ENCODE assay signal across 29 cellular contexts in genomic region chr12:38772427-38772826, GRCh38.
"Had no signal": no experiment of that assay in that cellular context is flagged by ENCODE, and none has a peak within 500 bp of the region (broad histone marks: within the 10 kb centered on the region; RNA-seq: fewer than 3 reads in every experiment).

No MANE protein-coding gene starts in this region.

- H3K79me2 ChIP-seq: hepatocyte had no signal

- H3K4me3 Mint-ChIP-seq: mesothelial cell of epicardium, nephron had no signal

- H3K9me3 Mint-ChIP-seq: activated T-cell treated with anti-CD3 and anti-CD28 coated beads, Interleukin-2, amount 50 U/mL, for 4 hours; immature natural killer cell; mesothelial cell of epicardium; nephron; stimulated activated naive CD8-positive, alpha-beta T cell treated with anti-CD3 and anti-CD28 coated beads, Interleukin-15, amount 100 ng/mL, for 72 hours; T-helper 2 cell treated with Interferon-gamma antibody and Interleukin-4, amounts not matched to agents 5 μg/mL and 100 μg/mL, for 36 hours had no signal

- H2AFZ ChIP-seq: hepatocyte had no signal

- H3K27ac Mint-ChIP-seq: mesothelial cell of epicardium, nephron had no signal

- H3K4me1 Mint-ChIP-seq: mesothelial cell of epicardium, nephron had no signal

- H3K4me3 ChIP-seq: ascending aorta, hepatocyte, ovary, prostate gland, transverse colon had no signal

- ATAC-seq: esophagus mucosa, left ventricle myocardium superior had no signal

- H3K36me3 Mint-ChIP-seq: mesothelial cell of epicardium had no signal

- H3K9me3 ChIP-seq: adrenal gland, ascending aorta, neutrophil, ovary, prostate gland, transverse colon had no signal

- DNase-seq: activated CD4-positive, alpha-beta T cell treated with anti-CD3 and anti-CD28 coated beads for 1 hour; activated CD8-positive, alpha-beta memory T cell treated with anti-CD3 and anti-CD28 coated beads for 24 hours; activated CD8-positive, alpha-beta memory T cell treated with anti-CD3 and anti-CD28 coated beads, Interleukin-2, amount 50 U/mL, for 48 hours; activated T-cell treated with anti-CD3 and anti-CD28 coated beads, Interleukin-2, amount 50 U/mL, for 4 hours; adrenal gland; brain microvascular endothelial cell; caudate nucleus; effector memory CD4-positive, alpha-beta T cell; foreskin melanocyte; glutamatergic neuron; kidney glomerular epithelial cell; left ventricle myocardium superior; mammary epithelial cell; ovary; right cardiac atrium; transverse colon had no signal

- H3K27me3 Mint-ChIP-seq: stimulated activated naive CD8-positive, alpha-beta T cell treated with anti-CD3 and anti-CD28 coated beads, Interleukin-15, amount 100 ng/mL, for 72 hours had no signal

- FAIRE-seq: endothelial cell of umbilical vein, TTC549, urothelium cell line had no signal

- H3K4me1 ChIP-seq: adrenal gland, ascending aorta, prostate gland had no signal

- H3K4me2 ChIP-seq: hepatocyte had no signal

- H3K36me3 ChIP-seq: adrenal gland, brain microvascular endothelial cell, neutrophil, ovary, prostate gland, transverse colon had no signal

- H3K27me3 ChIP-seq: adrenal gland, ascending aorta, brain microvascular endothelial cell, hepatocyte, neutrophil, ovary, transverse colon had no signal

- H3K27ac ChIP-seq: adrenal gland, ascending aorta, brain microvascular endothelial cell, hepatocyte, neutrophil, ovary, prostate gland, transverse colon had no signal
